8 cellular contexts compared by ENCODE assay signal in genomic region chr16:29029168-29029994, GRCh38. TPM values are rescaled to one million over a fixed set of nuclear protein-coding genes. Genes with fewer than 3 reads are reported as not detected.
DNase-seq lines count a peak whose midpoint lies in the region; ATAC-seq lines count a peak whose summit lies in the region.

No MANE protein-coding gene starts in this region.

- H3K36me3 ChIP-seq in mesenchymal stem cell (ENCODE audit: control insufficient read depth in 1 of 2, insufficient read depth in 2 of 2, low read depth in 1 of 2, low read length in 2 of 2): no peaks in the 10 kb centered on the region

- no peak overlapping the region for H2BK15ac ChIP-seq in mesenchymal stem cell (ENCODE audit: low read depth, poor library complexity, severe bottlenecking)

- H3K27ac Mint-ChIP-seq in activated naive CD8-positive, alpha-beta T cell treated with anti-CD3 and anti-CD28 coated beads, Interleukin-2, amount 10 ng/mL, durations not matched to agents 7 days and 5 days: peak overlapping the region; percentile 70

- WGBS in mesenchymal stem cell: 30% methylated on average over 15 of the region's 16 CpGs

- H3K18ac ChIP-seq in mesenchymal stem cell (ENCODE audit: low read depth in 1 of 2, low read length in 2 of 2): no peak overlapping the region

- no peak overlapping the region for H2BK120ac ChIP-seq in mesenchymal stem cell (ENCODE audit: low read depth, low read length)

- no peak overlapping the region for H3K4ac ChIP-seq in mesenchymal stem cell (ENCODE audit: low read depth in 1 of 2, low read length in 2 of 2)

- no peak overlapping the region for H2BK5ac ChIP-seq in mesenchymal stem cell (ENCODE audit: low read depth, low read length, poor library complexity, severe bottlenecking)

- peak; percentile 90 for ATAC-seq in activated naive CD8-positive, alpha-beta T cell treated with anti-CD3 and anti-CD28 coated beads, Interleukin-2, amount 10 ng/mL, durations not matched to agents 7 days and 5 days (ENCODE audit: low read depth)
- ATAC-seq in GM18861 (IDR thresholded peaks at IDR 0.05; ENCODE audit: unreplicated experiment): no peak

- peaks cover 22% of the 10 kb centered on the region for H3K4me1 Mint-ChIP-seq in activated naive CD8-positive, alpha-beta T cell treated with anti-CD3 and anti-CD28 coated beads, Interleukin-2, amount 10 ng/mL, durations not matched to agents 7 days and 5 days

- peaks cover 14% of the 10 kb centered on the region for H3K4me1 ChIP-seq in mesenchymal stem cell (ENCODE audit: control insufficient read depth, insufficient read depth, low read depth, low read length)

- H3K4me3 ChIP-seq in mesenchymal stem cell (ENCODE audit: insufficient read depth in 1 of 2, low read depth in 1 of 2, low read length in 2 of 2): peak overlapping the region in 1 of 2 experiments; percentile 42

- no peak overlapping the region for H3K23ac ChIP-seq in mesenchymal stem cell (ENCODE audit: low read length in 2 of 2)

- no peaks in the 10 kb centered on the region for H3K9me3 ChIP-seq in mesenchymal stem cell (ENCODE audit: control insufficient read depth, low read length)

- peak overlapping the region; percentile 16 for H2AFZ ChIP-seq in mesenchymal stem cell (ENCODE audit: low read depth, low read length)

- H3K79me1 ChIP-seq in mesenchymal stem cell (replicated peaks; ENCODE audit: low read length, poor library complexity, severe bottlenecking): no peaks in the 10 kb centered on the region

- no peaks in the 10 kb centered on the region for H3K36me3 Mint-ChIP-seq in activated naive CD8-positive, alpha-beta T cell treated with anti-CD3 and anti-CD28 coated beads, Interleukin-2, amount 10 ng/mL, durations not matched to agents 7 days and 5 days

- peak overlapping the region; percentile 66 for H4K8ac ChIP-seq in mesenchymal stem cell (ENCODE audit: low read length)

- H2BK12ac ChIP-seq in mesenchymal stem cell (ENCODE audit: low read length in 2 of 2): peak overlapping the region in 1 of 2 experiments; percentile 17

- H3K27me3 ChIP-seq in mesenchymal stem cell (ENCODE audit: control insufficient read depth in 1 of 2, insufficient read depth in 1 of 2, low read length in 2 of 2): peaks cover 0 to 2% of the 10 kb centered on the region in 2 experiments

- no peak overlapping the region for H3K4me3 Mint-ChIP-seq in activated naive CD8-positive, alpha-beta T cell treated with anti-CD3 and anti-CD28 coated beads, Interleukin-2, amount 10 ng/mL, durations not matched to agents 7 days and 5 days

- H4K91ac ChIP-seq in mesenchymal stem cell (ENCODE audit: low read length): no peak overlapping the region

- H3K27ac ChIP-seq in mesenchymal stem cell (ENCODE audit: low read length, poor library complexity, severe bottlenecking): no peak overlapping the region

- no peak overlapping the region for H2AK5ac ChIP-seq in mesenchymal stem cell (ENCODE audit: low read length, severe bottlenecking)

- POLR2A ChIA-PET in activated naive CD8-positive, alpha-beta T cell treated with anti-CD3 and anti-CD28 coated beads, Interleukin-2, amount 10 ng/mL, durations not matched to agents 7 days and 5 days (lab: Charles Lee): interaction anchor here (0.7 to 1.6 kb wide), 4 partner anchors 19 to 55 kb away, joined by 3 to 5 read pairs (median 4); partner anchors contain the start of genes LAT and SPNS1

- H3K4me2 ChIP-seq in mesenchymal stem cell (ENCODE audit: low read length, poor library complexity, severe bottlenecking): peak overlapping the region; percentile 51

- H3K9me3 Mint-ChIP-seq in activated naive CD8-positive, alpha-beta T cell treated with anti-CD3 and anti-CD28 coated beads, Interleukin-2, amount 10 ng/mL, durations not matched to agents 7 days and 5 days: no peaks in the 10 kb centered on the region

- H3K9ac ChIP-seq in mesenchymal stem cell (ENCODE audit: low read length): no peak overlapping the region

- no peak overlapping the region for H3K14ac ChIP-seq in mesenchymal stem cell (ENCODE audit: low read length in 2 of 2)

- H3K27me3 Mint-ChIP-seq in activated naive CD8-positive, alpha-beta T cell treated with anti-CD3 and anti-CD28 coated beads, Interleukin-2, amount 10 ng/mL, durations not matched to agents 7 days and 5 days: no peaks in the 10 kb centered on the region

- peak; percentile 87 for DNase-seq in GOT3 (lab: John Stamatoyannopoulos, UW)
- peak; percentile 49 for DNase-seq in T follicular helper cell (ENCODE audit: low read depth)
- peak; percentile 64 for DNase-seq in activated naive CD8-positive, alpha-beta T cell treated with anti-CD3 and anti-CD28 coated beads, Interleukin-2, amount 10 ng/mL, durations not matched to agents 7 days and 5 days
- DNase-seq in mesenchymal stem cell: peak; percentile 97
- DNase-seq in stimulated activated CD8-positive, alpha-beta memory T cell treated with anti-CD3 and anti-CD28 coated beads, Interleukin-7, amount 100 ng/mL, for 48 hours (ENCODE audit: extremely low read depth in 1 of 2, low read depth in 1 of 2): peak; percentile 78 to 97
- no peak for DNase-seq in NCI-H187 (lab: John Stamatoyannopoulos, UW)
- no peak for DNase-seq in D341Med (ENCODE audit: low spot score)

RNA-seq across cellular contexts. Expression of gene LAT, which starts 44.5 kb away (rescaled TPM):
- 100 to 1,000 TPM; 288 to 297 TPM for total RNA-seq in activated naive CD8-positive, alpha-beta T cell treated with anti-CD3 and anti-CD28 coated beads, Interleukin-2, amount 10 ng/mL, durations not matched to agents 7 days and 5 days
- 5.4 TPM for polyA plus RNA-seq in mesenchymal stem cell (2013, experiment 1 of 2)
- polyA plus RNA-seq in mesenchymal stem cell (2013, experiment 2 of 2): 4.8 TPM

RNA-seq across cellular contexts. Expression of gene SPNS1, which starts 54.8 kb away (rescaled TPM):
- 10 to 100 TPM; 28.1 to 30.1 TPM for total RNA-seq in activated naive CD8-positive, alpha-beta T cell treated with anti-CD3 and anti-CD28 coated beads, Interleukin-2, amount 10 ng/mL, durations not matched to agents 7 days and 5 days
- 63.1 TPM for polyA plus RNA-seq in mesenchymal stem cell (2013, experiment 1 of 2)
- 61.7 TPM for polyA plus RNA-seq in mesenchymal stem cell (2013, experiment 2 of 2)

Comparison
In these comparisons a context has a peak if more than half of its experiments do, and no peak if none do; other contexts are left out.
1. DNase-seq: peak in GOT3 (single experiment), T follicular helper cell (single experiment), activated naive CD8-positive, alpha-beta T cell treated with anti-CD3 and anti-CD28 coated beads, Interleukin-2, amount 10 ng/mL, durations not matched to agents 7 days and 5 days (single experiment), mesenchymal stem cell (single experiment) and stimulated activated CD8-positive, alpha-beta memory T cell treated with anti-CD3 and anti-CD28 coated beads, Interleukin-7, amount 100 ng/mL, for 48 hours (2 of 2); none in NCI-H187 (0 of 2) and D341Med (single experiment).